ENCODE assay signal across 8 cellular contexts in the genomic region with DNA sequence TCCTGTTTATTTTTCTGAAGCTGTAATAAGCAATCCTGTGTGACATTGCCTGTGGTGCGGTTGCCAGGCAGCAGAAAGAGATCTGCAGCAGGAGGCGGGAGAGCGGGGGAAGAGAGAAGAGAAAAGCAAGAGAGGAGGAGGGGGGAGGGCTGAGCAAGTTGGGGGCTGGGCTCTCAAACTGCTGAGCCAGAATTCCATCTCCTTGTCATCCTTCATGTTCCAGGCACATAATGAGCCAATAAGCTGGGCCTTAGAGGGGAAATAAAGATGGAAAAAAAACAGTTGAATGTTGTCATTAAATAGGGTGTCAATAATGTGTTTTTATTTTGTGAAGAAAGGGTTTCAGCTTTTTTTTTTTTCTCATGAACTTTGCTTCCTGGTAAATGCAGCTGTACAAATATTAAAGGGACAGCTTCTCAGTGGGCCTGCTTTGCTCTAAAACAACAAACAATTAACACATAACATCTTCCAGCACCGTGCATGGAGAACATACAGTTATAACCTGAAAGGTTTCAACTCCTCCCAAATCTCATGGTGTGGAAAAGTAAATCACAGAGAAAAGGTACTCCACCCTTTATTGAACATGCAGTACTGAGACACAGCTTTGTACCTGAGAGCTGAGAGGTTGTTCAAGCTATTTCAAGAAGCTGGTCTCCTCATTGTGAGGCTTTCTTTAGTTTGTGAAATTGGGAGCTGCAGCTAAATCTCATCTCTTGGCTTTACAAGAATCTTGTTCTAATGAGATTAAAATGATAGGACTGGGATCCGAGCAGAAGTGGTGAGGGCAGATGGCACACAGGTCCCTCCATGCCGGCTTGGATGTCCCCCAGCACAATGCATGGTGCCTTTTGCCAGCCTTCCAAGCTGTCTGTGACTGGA.
DNase-seq lines count a peak whose midpoint lies in the region; ATAC-seq and TF ChIP-seq lines count a peak whose summit lies in the region.

No MANE protein-coding gene starts in this region.

- peak; percentile 84 to 90 for ATAC-seq in lower lobe of right lung

- H2AFZ ChIP-seq in ACC112 (ENCODE audit: low read length, unreplicated experiment) (peak overlapping the region; percentile 90), MM.1S (ENCODE audit: low read length) (peak overlapping the region; percentile 37)

- no peaks in the 10 kb centered on the region for H3K9me2 ChIP-seq in MM.1S (replicated peaks; ENCODE audit: insufficient read depth, low read length)

- H4K20me1 ChIP-seq in MM.1S (ENCODE audit: insufficient read depth, low read length) = no peaks in the 10 kb centered on the region

- H3F3A ChIP-seq in MM.1S (ENCODE audit: insufficient read depth, low read length) = peaks cover 12% of the 10 kb centered on the region

- peak; percentile 91 for DNase-seq in MM.1S
- DNase-seq in T follicular helper cell (ENCODE audit: low read depth) = peak; percentile 35
- peak; percentile 81 for DNase-seq in ecto neural progenitor cell (ENCODE audit: low spot score)
- peak; percentile 74 for DNase-seq in lower lobe of right lung
- DNase-seq in stimulated activated CD4-positive, alpha-beta T cell treated with anti-CD3 and anti-CD28 coated beads, TNF-alpha, amount 100 ng/mL, for 24 hours (ENCODE audit: low read depth in 3 of 3) = peak in 2 of 3 experiments; percentile 8 to 23
- no peak for DNase-seq in cortex of kidney (lab: John Stamatoyannopoulos, UW)
- DNase-seq in GM19240 (ENCODE audit: insufficient read length, low spot score) = no peak

- intact Hi-C loops in lower lobe of right lung (cut with DNase I) = no loop called here

- H3K4me3 ChIP-seq in ACC112 (ENCODE audit: low read depth, low read length) = no peak overlapping the region
- H3K4me3 ChIP-seq in MM.1S (ENCODE audit: low read length) = peak overlapping the region; percentile 37
- H3K4me3 ChIP-seq in lower lobe of right lung = no peak overlapping the region

- no peaks in the 10 kb centered on the region for H3K9me3 ChIP-seq in MM.1S (replicated peaks; ENCODE audit: insufficient read depth, low read length)
- H3K9me3 ChIP-seq in lower lobe of right lung = no peaks in the 10 kb centered on the region

- H3K36me3 ChIP-seq in ACC112 (ENCODE audit: insufficient read depth, low read length) (no peaks in the 10 kb centered on the region), MM.1S (replicated peaks; ENCODE audit: insufficient read depth, low read length) (no peaks in the 10 kb centered on the region), lower lobe of right lung (no peaks in the 10 kb centered on the region)

- peak overlapping the region; percentile 76 for H3K4me2 ChIP-seq in MM.1S (ENCODE audit: low read depth, low read length)

- TF ChIP-seq CTCF in MM.1S (IDR thresholded peaks at IDR 0.05; ENCODE audit: low read length) (no peak), lower lobe of right lung (IDR thresholded peaks at IDR 0.05) (no peak)

- peak overlapping the region; percentile 60 for H3K9ac ChIP-seq in MM.1S (ENCODE audit: low read length)

- H3K79me2 ChIP-seq in ACC112 (ENCODE audit: control insufficient read depth, insufficient read depth, low read length, unreplicated experiment) (no peaks in the 10 kb centered on the region), MM.1S (ENCODE audit: low read length) (no peaks in the 10 kb centered on the region)

- H3K27me3 ChIP-seq in ACC112 (ENCODE audit: insufficient read depth, low read length) = no peaks in the 10 kb centered on the region
- no peaks in the 10 kb centered on the region for H3K27me3 ChIP-seq in MM.1S (replicated peaks; ENCODE audit: insufficient read depth, low read length)
- H3K27me3 ChIP-seq in lower lobe of right lung (ENCODE audit: low read depth) = no peaks in the 10 kb centered on the region

- peaks cover 19% of the 10 kb centered on the region for H3K4me1 ChIP-seq in ACC112 (ENCODE audit: control insufficient read depth, insufficient read depth, low read length, unreplicated experiment)
- H3K4me1 ChIP-seq in MM.1S (ENCODE audit: low read length) = peaks cover 40% of the 10 kb centered on the region
- H3K4me1 ChIP-seq in lower lobe of right lung = peaks cover 23% of the 10 kb centered on the region

- H3K27ac ChIP-seq in ACC112 (ENCODE audit: low read depth, low read length) (no peak overlapping the region), MM.1S (ENCODE audit: low read length) (peak overlapping the region; percentile 71), lower lobe of right lung (peak overlapping the region; percentile 64)

Comparison
In these comparisons a context has a peak if more than half of its experiments do, and no peak if none do; other contexts are left out.
1. DNase-seq: peak in MM.1S (single experiment), T follicular helper cell (single experiment), ecto neural progenitor cell (single experiment), lower lobe of right lung (single experiment) and stimulated activated CD4-positive, alpha-beta T cell treated with anti-CD3 and anti-CD28 coated beads, TNF-alpha, amount 100 ng/mL, for 24 hours (2 of 3); none in cortex of kidney (single experiment) and GM19240 (single experiment).